In genomic region chr1:230114245-230114651, GRCh38 we compare ENCODE assay signal across 14 cellular contexts. TPM values are rescaled to one million over a fixed set of nuclear protein-coding genes. Genes with fewer than 3 reads are reported as not detected.
DNase-seq lines count a peak whose midpoint lies in the region; ATAC-seq and TF ChIP-seq lines count a peak whose summit lies in the region.
"Had no signal": no experiment of that assay in that cellular context is flagged by ENCODE, and none has a peak within 500 bp of the region (broad histone marks: within the 10 kb centered on the region; RNA-seq: fewer than 3 reads in every experiment).

No MANE protein-coding gene starts in this region.

- H3K9me3 Mint-ChIP-seq in WTC11, result no peaks in the 10 kb centered on the region
- H3K9me3 Mint-ChIP-seq in activated CD4-positive, alpha-beta T cell treated with anti-CD3 and anti-CD28 coated beads, Interleukin-2, amount 10 ng/mL, durations not matched to agents 7 days and 5 days, result no peaks in the 10 kb centered on the region
- H3K9me3 Mint-ChIP-seq: activated T-helper 1 cell treated with anti-CD3 and anti-CD28 coated beads, Interleukin-12 subunit alpha, Interleukin-12 subunit beta, Interleukin-2, Interleukin-4 antibody, amounts not matched to agents 30 ng/mL and 10 ng/mL and 1 ng/mL, durations not matched to agents 14 hours and 24 hours and 36 hours; type B pancreatic cell had no signal

- peaks cover 10% of the 10 kb centered on the region for H3K36me3 Mint-ChIP-seq in WTC11
- peaks cover 14% of the 10 kb centered on the region for H3K36me3 Mint-ChIP-seq in activated CD4-positive, alpha-beta T cell treated with anti-CD3 and anti-CD28 coated beads, Interleukin-2, amount 10 ng/mL, durations not matched to agents 7 days and 5 days (ENCODE audit: low read depth)

- TF ChIP-seq CTCF in AG04450 (IDR thresholded peaks at IDR 0.05; ENCODE audit: low read depth, low read length) (no peak), WTC11 (IDR thresholded peaks at IDR 0.05) (no peak), cardiac muscle cell (IDR thresholded peaks at IDR 0.05; ENCODE audit: low read depth, low read length) (no peak), psoas muscle (IDR thresholded peaks at IDR 0.05) (no peak)

- H3K27me3 ChIP-seq in AG04450 (ENCODE audit: control insufficient read depth, insufficient read depth, low read length) (no peaks in the 10 kb centered on the region), cardiac muscle cell (no peaks in the 10 kb centered on the region), psoas muscle (ENCODE audit: insufficient read depth in 3 of 3, low read length in 2 of 3) (no peaks in the 10 kb centered on the region)
- H3K27me3 ChIP-seq: SJCRH30 had no signal

- POLR2A ChIA-PET in AG04450 (lab: Yijun Ruan, JAX), result interaction anchor here (2.0 kb wide), 1 partner anchor 30 kb away, joined by 6 read pairs; no protein-coding TSS in a partner anchor
- POLR2A ChIA-PET in WTC11 (lab: Charles Lee), result no interaction called here
- POLR2A ChIA-PET in activated CD4-positive, alpha-beta T cell treated with anti-CD3 and anti-CD28 coated beads, Interleukin-2, amount 10 ng/mL, durations not matched to agents 7 days and 5 days (lab: Charles Lee), result no interaction called here

- peaks cover 59% of the 10 kb centered on the region for H3K4me1 Mint-ChIP-seq in WTC11
- peaks cover 61% of the 10 kb centered on the region for H3K4me1 Mint-ChIP-seq in activated CD4-positive, alpha-beta T cell treated with anti-CD3 and anti-CD28 coated beads, Interleukin-2, amount 10 ng/mL, durations not matched to agents 7 days and 5 days

- H3K4me1 ChIP-seq in cardiac muscle cell (ENCODE audit: low read depth), result peaks cover 43% of the 10 kb centered on the region
- peaks cover 52% of the 10 kb centered on the region for H3K4me1 ChIP-seq in psoas muscle

- no peaks in the 10 kb centered on the region for H3K36me3 ChIP-seq in cardiac muscle cell
- no peaks in the 10 kb centered on the region for H3K36me3 ChIP-seq in psoas muscle (ENCODE audit: insufficient read depth in 1 of 2, low read depth in 1 of 2)

- H3K27me3 Mint-ChIP-seq in WTC11 (ENCODE audit: low read depth), result no peaks in the 10 kb centered on the region
- no peaks in the 10 kb centered on the region for H3K27me3 Mint-ChIP-seq in activated CD4-positive, alpha-beta T cell treated with anti-CD3 and anti-CD28 coated beads, Interleukin-2, amount 10 ng/mL, durations not matched to agents 7 days and 5 days

- intact Hi-C loops in psoas muscle (cut with DNase I), result no loop called here

- DNase-seq in AG04450 (ENCODE audit: low read depth, low spot score) (no peak), WTC11 (ENCODE audit: low spot score) (no peak), cardiac muscle cell (ENCODE audit: low read depth in 1 of 2, low spot score in 1 of 2) (peak in 1 of 2 donors; percentile 77), psoas muscle (no peak), DMS79 treated with DMSO at 0.1 percent for 48 hours (lab: John Stamatoyannopoulos, UW) (no peak), GDM1 (lab: John Stamatoyannopoulos, UW) (no peak)
- DNase-seq in activated CD4-positive, alpha-beta T cell treated with anti-CD3 and anti-CD28 coated beads, Interleukin-2, amount 10 ng/mL, durations not matched to agents 7 days and 5 days, result no peak
- DNase-seq in stimulated activated CD4-positive, alpha-beta T cell treated with anti-CD3 and anti-CD28 coated beads, Interleukin-1b, Interleukin-23, amount 100 ng/mL, for 48 hours, result no peak
- DNase-seq: activated CD4-positive, alpha-beta T cell treated with anti-CD3 and anti-CD28 coated beads for 1 hour; NCI-H510A treated with DMSO at 0.1 percent for 48 hours; SJCRH30 had no signal

- WGBS in psoas muscle, 3 donors, result 59 to 79% (median 62%) methylated on average over 14 of the region's 14 CpGs

- H3K9me3 ChIP-seq in AG04450 (ENCODE audit: control insufficient read depth, insufficient read depth, low read length), result no peaks in the 10 kb centered on the region
- H3K9me3 ChIP-seq in cardiac muscle cell (ENCODE audit: low read depth), result no peaks in the 10 kb centered on the region
- H3K9me3 ChIP-seq in psoas muscle, result no peaks in the 10 kb centered on the region
- H3K9me3 ChIP-seq: SJCRH30 had no signal

- peak overlapping the region; percentile 35 for H3K27ac Mint-ChIP-seq in WTC11
- no peak overlapping the region for H3K27ac Mint-ChIP-seq in activated CD4-positive, alpha-beta T cell treated with anti-CD3 and anti-CD28 coated beads, Interleukin-2, amount 10 ng/mL, durations not matched to agents 7 days and 5 days
- H3K27ac Mint-ChIP-seq: activated T-helper 1 cell treated with anti-CD3 and anti-CD28 coated beads, Interleukin-12 subunit alpha, Interleukin-12 subunit beta, Interleukin-2, Interleukin-4 antibody, amounts not matched to agents 30 ng/mL and 10 ng/mL and 1 ng/mL, durations not matched to agents 14 hours and 24 hours and 36 hours; type B pancreatic cell had no signal

- H3K27ac ChIP-seq in AG04450 (ENCODE audit: low read depth, low read length) (peak overlapping the region; percentile 93), cardiac muscle cell (peak overlapping the region; percentile 53), psoas muscle (peak overlapping the region; percentile 76)
- H3K27ac ChIP-seq: HL-60, SJCRH30 had no signal

- ATAC-seq in WTC11, result no peak
- ATAC-seq in psoas muscle, result peak in 3 of 4 donors; percentile 4 to 48 (median 6)

- no peak overlapping the region for H3K4me3 Mint-ChIP-seq in WTC11
- no peak overlapping the region for H3K4me3 Mint-ChIP-seq in activated CD4-positive, alpha-beta T cell treated with anti-CD3 and anti-CD28 coated beads, Interleukin-2, amount 10 ng/mL, durations not matched to agents 7 days and 5 days
- H3K4me3 Mint-ChIP-seq: activated T-helper 1 cell treated with anti-CD3 and anti-CD28 coated beads, Interleukin-12 subunit alpha, Interleukin-12 subunit beta, Interleukin-2, Interleukin-4 antibody, amounts not matched to agents 30 ng/mL and 10 ng/mL and 1 ng/mL, durations not matched to agents 14 hours and 24 hours and 36 hours; type B pancreatic cell had no signal

- CTCF ChIA-PET in AG04450 (lab: Charles Lee) (interaction anchor here (1.0 kb wide), 2 partner anchors 24 to 452 kb away, joined by 3 read pairs; no protein-coding TSS in a partner anchor), WTC11 (lab: Charles Lee) (interaction anchor here (2.0 kb wide), 1 partner anchor 23 kb away, joined by 5 read pairs; no protein-coding TSS in a partner anchor)
- CTCF ChIA-PET in activated CD4-positive, alpha-beta T cell treated with anti-CD3 and anti-CD28 coated beads, Interleukin-2, amount 10 ng/mL, durations not matched to agents 7 days and 5 days (lab: Charles Lee), result interaction anchor here (1.2 kb wide), 1 partner anchor 9 kb away, joined by 3 read pairs; no protein-coding TSS in a partner anchor

- H3K4me3 ChIP-seq in AG04450 (ENCODE audit: low read depth, low read length) (peak overlapping the region; percentile 51), cardiac muscle cell (no peak overlapping the region), psoas muscle (peak overlapping the region; percentile 33)
- H3K4me3 ChIP-seq: SJCRH30 had no signal

TF ChIP-seq in WTC11, 78 proteins besides CTCF, POLR2A, EP300 and RAD21 (continues in another document):
- TF ChIP-seq ZNF232 (CRISPR knock-in tag; IDR thresholded peaks at IDR 0.05) (no peak), ZNF671 (CRISPR knock-in tag; IDR thresholded peaks at IDR 0.05) (no peak), FOXK1 (CRISPR knock-in tag; IDR thresholded peaks at IDR 0.05) (no peak), JUN (CRISPR knock-in tag; IDR thresholded peaks at IDR 0.05) (no peak), ZSCAN18 (CRISPR knock-in tag; IDR thresholded peaks at IDR 0.05) (no peak), PRDM15 (CRISPR knock-in tag; IDR thresholded peaks at IDR 0.05) (no peak)

RNA-seq across cellular contexts. Expression of gene GALNT2, which starts 47.2 kb away (rescaled TPM):
- polyA plus RNA-seq in AG04450 (2011; rRNA removed) (119 and 121 TPM in 2 replicates), cardiac muscle cell (71.4 and 73.5 TPM in 2 replicates), psoas muscle (10 to 100 TPM; 43.7 to 77.0 (median 63.8) TPM)
- 96.5 and 108 TPM in 2 replicates for polyA minus RNA-seq in AG04450 (2011; rRNA and poly(A)+ RNA removed)
- total RNA-seq in WTC11 (2021) (74.8 to 84.6 TPM (median 81.9 TPM) in 3 replicates), cardiac muscle cell (83.5 and 92.1 TPM in 2 replicates), psoas muscle (10 to 100 TPM; 49.4 to 88.7 (median 79.6) TPM)
- 10 to 100 TPM; 22.7 to 28.4 TPM for total RNA-seq in activated CD4-positive, alpha-beta T cell treated with anti-CD3 and anti-CD28 coated beads, Interleukin-2, amount 10 ng/mL, durations not matched to agents 7 days and 5 days
